In the genomic region with DNA sequence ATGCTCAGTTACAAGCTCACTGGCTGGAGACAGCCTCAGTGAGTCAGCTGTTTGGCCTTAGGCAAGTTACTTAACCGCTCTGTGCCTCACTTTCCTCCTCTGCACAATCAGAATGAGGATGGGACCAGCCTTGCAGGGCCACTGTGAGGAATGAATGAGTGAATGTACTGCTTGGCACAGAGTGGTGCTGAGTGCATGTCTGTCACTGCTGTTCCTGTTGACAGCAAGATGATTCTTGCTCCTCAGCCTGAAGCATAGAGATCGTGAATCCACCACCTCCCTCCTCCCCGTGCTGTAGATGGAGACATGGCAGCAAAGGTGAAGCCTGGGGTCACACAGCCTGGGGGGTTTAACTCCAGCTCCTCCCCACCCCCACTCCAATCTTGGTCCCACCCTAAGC, we compare ENCODE assay signal across 23 cellular contexts. TPM values are rescaled to one million over a fixed set of nuclear protein-coding genes. Genes with fewer than 3 reads are reported as not detected.
A peak's percentile ranks its signal among the peaks of the same experiment; 100 is the strongest.
DNase-seq lines count a peak whose midpoint lies in the region; ATAC-seq, FAIRE-seq and TF ChIP-seq lines count a peak whose summit lies in the region.
"Had no signal": no experiment of that assay in that cellular context is flagged by ENCODE, and none has a peak within 500 bp of the region (broad histone marks: within the 10 kb centered on the region; RNA-seq: fewer than 3 reads in every experiment).

No MANE protein-coding gene starts in this region.

- no peak overlapping the region for H3K27ac ChIP-seq in right atrium auricular region
- H3K27ac ChIP-seq in K562 (ENCODE audit: extremely low read depth, low read depth, low read length), result no peak overlapping the region
- H3K27ac ChIP-seq: PC-9 had no signal

- CTCF ChIA-PET in K562 (lab: Yijun Ruan, JAX; ENCODE audit: low intra/inter-chr PET ratio), result no interaction called here

- TF ChIP-seq EP300 in K562 (IDR thresholded peaks at IDR 0.05; ENCODE audit: low read length), result no peak

- no peaks in the 10 kb centered on the region for H3K27me3 ChIP-seq in right atrium auricular region
- peaks cover 53 to 73% of the 10 kb centered on the region in 2 experiments for H3K27me3 ChIP-seq in K562 (ENCODE audit: control insufficient read depth in 2 of 2, insufficient read depth in 2 of 2, low read length in 2 of 2)
- H3K27me3 ChIP-seq: MG63 had no signal

- in situ Hi-C loops in K562 (cut with MboI) (no loop called here), KBM-7 (cut with MboI; ENCODE audit: low pct_unique_long_range_greater_than_20kb, low sequenced_read_pairs) (no loop called here)

- peaks cover 29% of the 10 kb centered on the region for H4K20me1 ChIP-seq in K562 (replicated peaks; ENCODE audit: control insufficient read depth, insufficient read depth, low read length)

- WGBS in K562 (ENCODE audit: insufficient coverage, low coverage, missing lambda C conversion rate), result 0% methylated on average over 3 of the region's 3 CpGs

- no peaks in the 10 kb centered on the region for H3K9me1 ChIP-seq in K562 (ENCODE audit: control insufficient read depth, insufficient read depth, low read length)

- TF ChIP-seq CTCF in right atrium auricular region (IDR thresholded peaks at IDR 0.05) (no peak), K562 (IDR thresholded peaks at IDR 0.05 in 2 of 3, conservative IDR thresholded peaks at IDR 0.05 in 1 of 3; ENCODE audit: insufficient read depth in 2 of 3, low read depth in 1 of 3, low read length in 3 of 3) (no peak), neural crest cell (conservative IDR thresholded peaks at IDR 0.05) (no peak), natural killer cell (IDR thresholded peaks at IDR 0.05) (no peak)

- H3K4me3 ChIP-seq in right atrium auricular region (peak overlapping the region; percentile 26 to 45), K562 (no peak overlapping the region)
- H3K4me3 ChIP-seq: A549, GM12878, MG63, PC-9 had no signal

- intact Hi-C loops in Right ventricle myocardium inferior (cut with DNase I), result no loop called here
- intact Hi-C loops in K562 (cut with micrococcal nuclease), result no loop called here
- intact Hi-C loops in natural killer cell (cut with micrococcal nuclease), result no loop called here

- ATAC-seq in Right ventricle myocardium inferior (no peak), K562 (no peak), natural killer cell (no peak)
- ATAC-seq: GM12878, HCT116 had no signal

- H3K27me3 Mint-ChIP-seq in neural crest cell (ENCODE audit: low read depth), result no peaks in the 10 kb centered on the region
- H3K27me3 Mint-ChIP-seq in natural killer cell (ENCODE audit: low read depth in 2 of 2), result peaks cover 32 to 42% of the 10 kb centered on the region in 2 donors

- TF ChIP-seq POLR2A in K562 (conservative IDR thresholded peaks at IDR 0.05), result no peak

- no peaks in the 10 kb centered on the region for H3K79me2 ChIP-seq in K562 (ENCODE audit: control insufficient read depth, insufficient read depth, low read length)

- no peak for DNase-seq in right atrium auricular region (ENCODE audit: low spot score)
- DNase-seq in Right ventricle myocardium inferior (ENCODE audit: missing footprints), result no peak
- DNase-seq in K562 (ENCODE audit: extremely low read depth in 1 of 4, low spot score in 3 of 4), result no peak
- DNase-seq in neural crest cell (ENCODE audit: low read depth, low spot score), result no peak
- DNase-seq in KBM-7, result no peak
- no peak for DNase-seq in AG08395 (ENCODE audit: low spot score)
- no peak for DNase-seq in natural killer cell
- DNase-seq: C1 segment of cervical spinal cord; CD4-positive, alpha-beta memory T cell; COR-L47; DMS53; MG63; NCI-H2029; NCI-H2227 treated with DMSO at 0.1 percent for 48 hours; NCI-H526 treated with DMSO at 0.1 percent for 48 hours; PC-9; RPMI8226; SHP77 treated with DMSO at 0.1 percent for 48 hours had no signal

- H3K27ac Mint-ChIP-seq in neural crest cell (ENCODE audit: unreplicated experiment) (peak overlapping the region; percentile 71), natural killer cell (no peak overlapping the region)
- H3K27ac Mint-ChIP-seq: CD4-positive, alpha-beta memory T cell had no signal

- peaks cover 15% of the 10 kb centered on the region for H3K4me1 Mint-ChIP-seq in neural crest cell
- H3K4me1 Mint-ChIP-seq in natural killer cell, result peaks cover 0 to 10% of the 10 kb centered on the region in 2 donors

- H3K36me3 Mint-ChIP-seq in neural crest cell (ENCODE audit: low read depth) (no peaks in the 10 kb centered on the region), natural killer cell (no peaks in the 10 kb centered on the region)
- H3K36me3 Mint-ChIP-seq: CD4-positive, alpha-beta memory T cell had no signal

- FAIRE-seq in K562 (lab: Jason Lieb, UNC), result no peak
- FAIRE-seq: A549, G401.6, GM12878 had no signal

- no peak for TF ChIP-seq RAD21 in K562 (CRISPR knock-in tag; conservative IDR thresholded peaks at IDR 0.05 in 1 of 2, IDR thresholded peaks at IDR 0.05 in 1 of 2)

- H3K9ac ChIP-seq in K562 (ENCODE audit: insufficient read depth in 1 of 2, low read depth in 2 of 2, low read length in 2 of 2), result no peak overlapping the region

- H3K4me2 ChIP-seq in K562 (ENCODE audit: insufficient read depth, low read length), result no peak overlapping the region
- H3K4me2 ChIP-seq: A549, PC-9 had no signal

- no peak overlapping the region for H3K4me3 Mint-ChIP-seq in neural crest cell
- H3K4me3 Mint-ChIP-seq in natural killer cell, result no peak overlapping the region

- H3K36me3 ChIP-seq in right atrium auricular region (no peaks in the 10 kb centered on the region), K562 (ENCODE audit: control insufficient read depth, insufficient read depth, low read length) (no peaks in the 10 kb centered on the region)
- H3K36me3 ChIP-seq: MG63 had no signal

- no TSS peak for BruUV-seq in K562 (replicated peaks; lab: Mats Ljungman, UMichigan)

- H3K9me3 ChIP-seq in right atrium auricular region, result no peaks in the 10 kb centered on the region
- H3K9me3 ChIP-seq in K562 (replicated peaks; ENCODE audit: control insufficient read depth, insufficient read depth, low read depth, low read length), result no peaks in the 10 kb centered on the region
- H3K9me3 ChIP-seq: A549, MG63 had no signal

- H3K4me1 ChIP-seq in right atrium auricular region (peaks cover 0 to 47% of the 10 kb centered on the region in 2 donors), K562 (replicated peaks in 1 of 2; ENCODE audit: control insufficient read depth in 2 of 2, insufficient read depth in 2 of 2, low read length in 2 of 2) (peaks cover 0 to 6% of the 10 kb centered on the region in 2 experiments; a peak in 1 of 5 replicates)
- H3K4me1 ChIP-seq: A549 had no signal

- POLR2A ChIA-PET in K562 (lab: Yijun Ruan, JAX), result no interaction called here

- no peak overlapping the region for H2AFZ ChIP-seq in K562 (ENCODE audit: low read depth, low read length)
- H2AFZ ChIP-seq: PC-9 had no signal

- H3K9me3 Mint-ChIP-seq in neural crest cell (no peaks in the 10 kb centered on the region), natural killer cell (no peaks in the 10 kb centered on the region)

TF ChIP-seq in K562, 482 proteins besides CTCF, POLR2A, EP300 and RAD21:
- TF ChIP-seq ZFP36 (IDR thresholded peaks at IDR 0.05; ENCODE audit: low read depth, low read length, partially characterized antibody), result peak; percentile 42
- TF ChIP-seq, protein P1, sequence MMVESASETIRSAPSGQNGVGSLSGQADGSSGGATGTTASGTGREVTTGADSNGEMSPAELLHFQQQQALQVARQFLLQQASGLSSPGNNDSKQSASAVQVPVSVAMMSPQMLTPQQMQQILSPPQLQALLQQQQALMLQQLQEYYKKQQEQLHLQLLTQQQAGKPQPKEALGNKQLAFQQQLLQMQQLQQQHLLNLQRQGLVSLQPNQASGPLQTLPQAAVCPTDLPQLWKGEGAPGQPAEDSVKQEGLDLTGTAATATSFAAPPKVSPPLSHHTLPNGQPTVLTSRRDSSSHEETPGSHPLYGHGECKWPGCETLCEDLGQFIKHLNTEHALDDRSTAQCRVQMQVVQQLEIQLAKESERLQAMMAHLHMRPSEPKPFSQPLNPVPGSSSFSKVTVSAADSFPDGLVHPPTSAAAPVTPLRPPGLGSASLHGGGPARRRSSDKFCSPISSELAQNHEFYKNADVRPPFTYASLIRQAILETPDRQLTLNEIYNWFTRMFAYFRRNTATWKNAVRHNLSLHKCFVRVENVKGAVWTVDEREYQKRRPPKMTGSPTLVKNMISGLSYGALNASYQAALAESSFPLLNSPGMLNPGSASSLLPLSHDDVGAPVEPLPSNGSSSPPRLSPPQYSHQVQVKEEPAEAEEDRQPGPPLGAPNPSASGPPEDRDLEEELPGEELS (CRISPR knock-in tag; IDR thresholded peaks at IDR 0.05; ENCODE audit: borderline replicate concordance), result no peak

RNA-seq across cellular contexts. Expression of gene GRIP2, which starts 14.6 kb away (rescaled TPM):
- total RNA-seq in right atrium auricular region, result 10 to 100 TPM in 1 of 2 donors, 1 to 10 TPM in 1; 7.1 to 13.2 TPM
- 39.3 TPM for total RNA-seq in Right ventricle myocardium inferior
- not detected in 2 replicates for total RNA-seq in K562 (2011; cell fraction: chromatin; rRNA removed; ENCODE audit: low replicate concordance)
- under 0.01 TPM in 1 of 2 replicates, not detected in the other for total RNA-seq in K562 (2011; cell fraction: nucleolus; rRNA removed)
- total RNA-seq in K562 (2011; cell fraction: nucleoplasm; rRNA removed), result 0.07 TPM in 1 of 2 replicates, not detected in the other
- total RNA-seq in K562 (2014; rRNA removed), result not detected in 2 replicates
- not detected in 2 replicates for total RNA-seq in K562 (2014; rRNA removed; fragmentation: Illumina TruSeq; extraction: Trizol)
- not detected in 2 replicates for total RNA-seq in K562 (2015; rRNA removed; fragmentation: Illumina TruSeq; extraction: Trizol)
- total RNA-seq in K562 (2021), result not detected in 2 replicates
- polyA plus RNA-seq in K562 (2011; rRNA removed), result not detected in 2 replicates
- polyA plus RNA-seq in K562 (2011; cell fraction: cytosol; rRNA removed), result 0.04 TPM in 1 of 2 replicates, not detected in the other
- polyA plus RNA-seq in K562 (2011; cell fraction: nucleus; rRNA removed), result 0.03 and 0.06 TPM in 2 replicates
- 0.04 and 0.06 TPM in 2 replicates for polyA plus RNA-seq in K562 (2012)
- polyA plus RNA-seq in K562 (2014; fragmentation: Illumina TruSeq; extraction: Trizol), result not detected in 2 replicates
- polyA plus RNA-seq in K562 (2014; fragmentation: Nextera tagmentation; extraction: Ambion mirVana), result under 1 TPM; 0.01 TPM
- 0.03 TPM in 1 of 2 replicates, not detected in the other for polyA plus RNA-seq in K562 (2014; rRNA removed)
- polyA minus RNA-seq in K562 (2011; rRNA and poly(A)+ RNA removed), result not detected in 2 replicates
- not detected in 2 replicates for polyA minus RNA-seq in K562 (2011; cell fraction: cytosol; rRNA and poly(A)+ RNA removed)
- polyA minus RNA-seq in K562 (2011; cell fraction: nucleus; rRNA and poly(A)+ RNA removed), result not detected in 2 replicates
- total RNA-seq in neural crest cell, result 3.2 and 3.6 TPM in 2 replicates
- total RNA-seq in natural killer cell, result not detected
- total RNA-seq: CD4-positive, alpha-beta memory T cell; Daoy; GM12878; PC-9 had no signal
- polyA plus RNA-seq: CD4-positive, alpha-beta memory T cell; GM12878 had no signal
